In genomic region chr20:59676126-59676876, GRCh38 we compare ENCODE assay signal across 15 cellular contexts.
DNase-seq lines count a peak whose midpoint lies in the region; TF ChIP-seq lines count a peak whose summit lies in the region.
"Had no signal": no experiment of that assay in that cellular context is flagged by ENCODE, and none has a peak within 500 bp of the region (broad histone marks: within the 10 kb centered on the region; RNA-seq: fewer than 3 reads in every experiment).

No MANE protein-coding gene starts in this region.

- TF ChIP-seq CTCF in glutamatergic neuron (IDR thresholded peaks at IDR 0.05; ENCODE audit: partially characterized antibody, unreplicated experiment) = no peak
- no peak for TF ChIP-seq CTCF in chondrocyte (IDR thresholded peaks at IDR 0.05)

- H3K4me1 Mint-ChIP-seq in glutamatergic neuron (ENCODE audit: low read depth, unreplicated experiment) = peaks cover 38% of the 10 kb centered on the region
- H3K4me1 Mint-ChIP-seq in chondrocyte (ENCODE audit: low read depth) = no peaks in the 10 kb centered on the region
- H3K4me1 Mint-ChIP-seq: CD8-positive, alpha-beta memory T cell had no signal

- H3K4me3 Mint-ChIP-seq in glutamatergic neuron (ENCODE audit: unreplicated experiment) = peak overlapping the region; percentile 53
- H3K4me3 Mint-ChIP-seq in chondrocyte (ENCODE audit: unreplicated experiment) = no peak overlapping the region
- H3K4me3 Mint-ChIP-seq: CD8-positive, alpha-beta memory T cell had no signal

- H3K9me3 Mint-ChIP-seq in glutamatergic neuron (ENCODE audit: unreplicated experiment) = peaks cover 12% of the 10 kb centered on the region
- H3K9me3 Mint-ChIP-seq in chondrocyte (ENCODE audit: low read depth) = peaks cover 2% of the 10 kb centered on the region

- DNase-seq in DMS79 treated with DMSO at 0.1 percent for 48 hours (lab: John Stamatoyannopoulos, UW) (peak; percentile 47), glutamatergic neuron (no peak), retina (peak; percentile 17), T-helper 1 cell (no peak), chondrocyte (ENCODE audit: low spot score) (no peak)
- no peak for DNase-seq in stimulated activated CD8-positive, alpha-beta memory T cell treated with anti-CD3 and anti-CD28 coated beads, Interleukin-4, amount 100 ng/mL, for 48 hours
- DNase-seq: BE2C; CD8-positive, alpha-beta memory T cell; EL; MV-4-11; NCI-H1417 treated with DMSO at 0.1 percent for 48 hours; NCI-H2029; NCI-H526 had no signal

- H3K27me3 Mint-ChIP-seq in glutamatergic neuron (ENCODE audit: unreplicated experiment) = peaks cover 15% of the 10 kb centered on the region
- H3K27me3 Mint-ChIP-seq in chondrocyte (ENCODE audit: low read depth) = peaks cover 32% of the 10 kb centered on the region

- H3K36me3 Mint-ChIP-seq in glutamatergic neuron (ENCODE audit: unreplicated experiment) = peaks cover 7% of the 10 kb centered on the region
- H3K36me3 Mint-ChIP-seq in chondrocyte (ENCODE audit: low read depth) = no peaks in the 10 kb centered on the region
- H3K36me3 Mint-ChIP-seq: CD8-positive, alpha-beta memory T cell had no signal

- peak overlapping the region; percentile 86 for H3K27ac ChIP-seq in angular gyrus (ENCODE audit: low read depth, low read length)
- H3K27ac ChIP-seq: RWPE1 had no signal

- H3K27ac Mint-ChIP-seq in glutamatergic neuron (ENCODE audit: unreplicated experiment) (peak overlapping the region; percentile 48), chondrocyte (ENCODE audit: unreplicated experiment) (no peak overlapping the region)
- H3K27ac Mint-ChIP-seq: CD8-positive, alpha-beta memory T cell had no signal

Comparison
In these comparisons a context has a peak if more than half of its experiments do, and no peak if none do; other contexts are left out.
1. DNase-seq: peak in DMS79 treated with DMSO at 0.1 percent for 48 hours (single experiment) and retina (single experiment); none in glutamatergic neuron (single experiment), stimulated activated CD8-positive, alpha-beta memory T cell treated with anti-CD3 and anti-CD28 coated beads, Interleukin-4, amount 100 ng/mL, for 48 hours (single experiment), T-helper 1 cell (0 of 5) and chondrocyte (single experiment).